Comparison of ENCODE assay signal across 18 cellular contexts in the genomic region with DNA sequence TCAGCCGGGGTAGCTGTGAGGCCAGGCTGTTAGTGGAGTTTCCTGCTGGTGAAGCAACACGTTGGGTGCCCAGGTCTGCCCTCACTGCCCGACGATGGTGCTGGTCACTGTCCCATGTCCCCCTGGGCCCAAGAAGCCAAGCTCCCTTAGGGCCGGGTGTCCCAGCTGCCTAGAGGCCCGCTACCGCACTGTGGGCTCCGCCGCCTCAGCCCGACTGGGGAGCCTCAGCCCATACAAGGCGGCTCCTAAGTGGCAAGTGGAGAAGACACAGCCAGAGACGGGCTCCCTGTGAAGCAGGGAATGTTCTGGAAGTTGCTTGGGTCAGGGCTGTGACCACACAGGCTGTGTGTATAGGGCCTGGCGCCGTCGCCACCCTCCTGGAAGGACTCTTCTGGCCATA.
"Had no signal": no experiment of that assay in that cellular context is flagged by ENCODE, and none has a peak within 500 bp of the region (broad histone marks: within the 10 kb centered on the region; RNA-seq: fewer than 3 reads in every experiment).

No MANE protein-coding gene starts in this region.

- H3K27ac ChIP-seq: cardiac muscle cell, foreskin keratinocyte, SK-N-MC had no signal

- H3K36me3 Mint-ChIP-seq: activated naive CD8-positive, alpha-beta T cell treated with anti-CD3 and anti-CD28 coated beads for 36 hours; type B pancreatic cell had no signal

- H3K4me3 ChIP-seq: cardiac muscle cell, dorsolateral prefrontal cortex, prostate gland, SK-N-MC had no signal

- H3K27ac Mint-ChIP-seq: activated CD4-positive, alpha-beta T cell treated with anti-CD3 and anti-CD28 coated beads for 36 hours; activated naive CD8-positive, alpha-beta T cell treated with anti-CD3 and anti-CD28 coated beads for 36 hours; activated T-helper 1 cell treated with anti-CD3 and anti-CD28 coated beads, Interleukin-12 subunit alpha, Interleukin-12 subunit beta, Interleukin-2, Interleukin-4 antibody, amounts not matched to agents 30 ng/mL and 10 ng/mL and 1 ng/mL, durations not matched to agents 14 hours and 24 hours and 36 hours; nephron progenitor cell; type B pancreatic cell; WTC11 had no signal

- H3K4me1 ChIP-seq: foreskin keratinocyte had no signal

- DNase-seq: activated CD4-positive, alpha-beta T cell treated with anti-CD3 and anti-CD28 coated beads for 36 hours; activated CD4-positive, alpha-beta T cell treated with anti-CD3 and anti-CD28 coated beads, Interleukin-2, amount 50 U/mL, for 48 hours; activated naive CD8-positive, alpha-beta T cell treated with anti-CD3 and anti-CD28 coated beads for 36 hours; activated T-cell treated with anti-CD3 and anti-CD28 coated beads for 4 hours; amygdala; dorsolateral prefrontal cortex; foreskin keratinocyte; head of caudate nucleus; midbrain; nephron progenitor cell; stimulated activated naive CD4-positive, alpha-beta T cell; substantia nigra had no signal

- H3K4me1 Mint-ChIP-seq: activated CD4-positive, alpha-beta T cell treated with anti-CD3 and anti-CD28 coated beads for 36 hours; activated naive CD8-positive, alpha-beta T cell treated with anti-CD3 and anti-CD28 coated beads for 36 hours; WTC11 had no signal

- H3K27me3 Mint-ChIP-seq: activated CD4-positive, alpha-beta T cell treated with anti-CD3 and anti-CD28 coated beads for 36 hours; activated naive CD8-positive, alpha-beta T cell treated with anti-CD3 and anti-CD28 coated beads for 36 hours; type B pancreatic cell had no signal

- H3K4me3 Mint-ChIP-seq: activated CD4-positive, alpha-beta T cell treated with anti-CD3 and anti-CD28 coated beads for 36 hours; activated naive CD8-positive, alpha-beta T cell treated with anti-CD3 and anti-CD28 coated beads for 36 hours; activated T-helper 1 cell treated with anti-CD3 and anti-CD28 coated beads, Interleukin-12 subunit alpha, Interleukin-12 subunit beta, Interleukin-2, Interleukin-4 antibody, amounts not matched to agents 30 ng/mL and 10 ng/mL and 1 ng/mL, durations not matched to agents 14 hours and 24 hours and 36 hours; nephron progenitor cell; type B pancreatic cell; WTC11 had no signal

- H3K27me3 ChIP-seq: cardiac muscle cell, dorsolateral prefrontal cortex, foreskin keratinocyte had no signal

- ATAC-seq: activated CD4-positive, alpha-beta T cell treated with anti-CD3 and anti-CD28 coated beads for 36 hours; WTC11 had no signal

- H3K36me3 ChIP-seq: prostate gland had no signal

- H3K9me3 ChIP-seq: prostate gland had no signal

- H3K9me3 Mint-ChIP-seq: activated naive CD8-positive, alpha-beta T cell treated with anti-CD3 and anti-CD28 coated beads for 36 hours; activated T-helper 1 cell treated with anti-CD3 and anti-CD28 coated beads, Interleukin-12 subunit alpha, Interleukin-12 subunit beta, Interleukin-2, Interleukin-4 antibody, amounts not matched to agents 30 ng/mL and 10 ng/mL and 1 ng/mL, durations not matched to agents 14 hours and 24 hours and 36 hours; nephron progenitor cell; type B pancreatic cell; WTC11 had no signal
